8 cellular contexts compared by ENCODE assay signal in genomic region chr6:15254074-15254975, GRCh38. TPM values are rescaled to one million over a fixed set of nuclear protein-coding genes. Genes with fewer than 3 reads are reported as not detected.
DNase-seq lines count a peak whose midpoint lies in the region; ATAC-seq lines count a peak whose summit lies in the region.

No MANE protein-coding gene starts in this region.

- DNase-seq in DMS 273 (lab: John Stamatoyannopoulos, UW; ENCODE audit: unreplicated experiment) (peak; percentile 69), DMS 273 treated with DMSO at 0.1 percent for 48 hours (lab: John Stamatoyannopoulos, UW) (no peak), RPMI7951 (ENCODE audit: low read depth) (peak; percentile 59), kidney tubule cell (ENCODE audit: low spot score) (peak; percentile 35), NCI-H146 treated with DMSO at 0.1 percent for 48 hours (lab: John Stamatoyannopoulos, UW; ENCODE audit: unreplicated experiment) (no peak), cortex of kidney (lab: John Stamatoyannopoulos, UW) (no peak)
- DNase-seq in activated effector memory CD4-positive, alpha-beta T cell treated with anti-CD3 and anti-CD28 coated beads, Interleukin-2, amount 50 U/mL, for 16 hours, result no peak

- peak; percentile 45 for ATAC-seq in HG02759 (IDR thresholded peaks at IDR 0.05; ENCODE audit: unreplicated experiment)

RNA-seq across cellular contexts. Expression of gene JARID2, which starts 8.5 kb away (rescaled TPM):
- total RNA-seq in RPMI7951 (2014; rRNA removed; shearing (Covaris generic)), result 10.5 and 10.6 TPM in 2 replicates

Comparison
In these comparisons a context has a peak if more than half of its experiments do, and no peak if none do; other contexts are left out.
1. DNase-seq: peak in DMS 273 (single experiment), RPMI7951 (single experiment) and kidney tubule cell (single experiment); none in DMS 273 treated with DMSO at 0.1 percent for 48 hours (single experiment), NCI-H146 treated with DMSO at 0.1 percent for 48 hours (single experiment), activated effector memory CD4-positive, alpha-beta T cell treated with anti-CD3 and anti-CD28 coated beads, Interleukin-2, amount 50 U/mL, for 16 hours (single experiment) and cortex of kidney (single experiment).